In the genomic region with DNA sequence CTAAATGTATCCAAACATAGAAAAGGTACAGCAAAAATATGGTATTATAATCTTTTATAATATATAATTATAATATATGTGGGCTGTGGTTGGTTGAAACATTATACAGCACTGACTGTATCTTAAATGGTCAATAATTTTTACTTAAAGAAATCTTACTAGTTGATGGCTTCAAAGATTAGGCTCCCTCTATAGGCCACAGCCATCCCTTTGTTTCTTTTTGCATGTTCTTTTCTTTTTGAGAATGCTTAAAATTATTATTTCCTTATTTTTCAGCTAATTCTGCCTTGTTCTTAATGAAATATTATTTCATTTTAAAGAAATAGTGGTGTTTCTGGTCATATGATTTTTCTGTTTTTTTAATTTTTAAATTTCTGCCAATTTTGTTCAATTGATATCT, we compare ENCODE assay signal across 1 cellular context.
TF ChIP-seq lines count a peak whose summit lies in the region.

No MANE protein-coding gene starts in this region.

TF ChIP-seq in IMR-90, 13 proteins besides CTCF, POLR2A, EP300 and RAD21:
- TF ChIP-seq SMC3 (IDR thresholded peaks at IDR 0.05; ENCODE audit: low read depth, low read length) (no peak), USF2 (IDR thresholded peaks at IDR 0.05; ENCODE audit: low read depth, low read length) (no peak), CEBPB (IDR thresholded peaks at IDR 0.05; ENCODE audit: low read depth, low read length) (no peak), MAFK (IDR thresholded peaks at IDR 0.05; ENCODE audit: low read depth, low read length) (no peak), RCOR1 (IDR thresholded peaks at IDR 0.05; ENCODE audit: insufficient replicate concordance, low read length) (no peak), CHD1 (IDR thresholded peaks at IDR 0.05; ENCODE audit: low read depth, low read length) (no peak), NFE2L2 (IDR thresholded peaks at IDR 0.05; ENCODE audit: low read depth, low read length) (no peak), FOS (IDR thresholded peaks at IDR 0.05; ENCODE audit: low read depth, low read length) (no peak), MAZ (IDR thresholded peaks at IDR 0.05; ENCODE audit: borderline replicate concordance, low read depth, low read length) (no peak), MXI1 (IDR thresholded peaks at IDR 0.05; ENCODE audit: borderline replicate concordance, low read depth, low read length) (no peak), RFX5 (IDR thresholded peaks at IDR 0.05; ENCODE audit: low read depth, low read length) (no peak), BHLHE40 (IDR thresholded peaks at IDR 0.05; ENCODE audit: low read depth, low read length) (no peak)
- TF ChIP-seq, protein P1, sequence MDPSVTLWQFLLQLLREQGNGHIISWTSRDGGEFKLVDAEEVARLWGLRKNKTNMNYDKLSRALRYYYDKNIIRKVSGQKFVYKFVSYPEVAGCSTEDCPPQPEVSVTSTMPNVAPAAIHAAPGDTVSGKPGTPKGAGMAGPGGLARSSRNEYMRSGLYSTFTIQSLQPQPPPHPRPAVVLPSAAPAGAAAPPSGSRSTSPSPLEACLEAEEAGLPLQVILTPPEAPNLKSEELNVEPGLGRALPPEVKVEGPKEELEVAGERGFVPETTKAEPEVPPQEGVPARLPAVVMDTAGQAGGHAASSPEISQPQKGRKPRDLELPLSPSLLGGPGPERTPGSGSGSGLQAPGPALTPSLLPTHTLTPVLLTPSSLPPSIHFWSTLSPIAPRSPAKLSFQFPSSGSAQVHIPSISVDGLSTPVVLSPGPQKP (IDR thresholded peaks at IDR 0.05; ENCODE audit: borderline replicate concordance, low read depth, low read length) = no peak
